13 cellular contexts compared by ENCODE assay signal in the genomic region with DNA sequence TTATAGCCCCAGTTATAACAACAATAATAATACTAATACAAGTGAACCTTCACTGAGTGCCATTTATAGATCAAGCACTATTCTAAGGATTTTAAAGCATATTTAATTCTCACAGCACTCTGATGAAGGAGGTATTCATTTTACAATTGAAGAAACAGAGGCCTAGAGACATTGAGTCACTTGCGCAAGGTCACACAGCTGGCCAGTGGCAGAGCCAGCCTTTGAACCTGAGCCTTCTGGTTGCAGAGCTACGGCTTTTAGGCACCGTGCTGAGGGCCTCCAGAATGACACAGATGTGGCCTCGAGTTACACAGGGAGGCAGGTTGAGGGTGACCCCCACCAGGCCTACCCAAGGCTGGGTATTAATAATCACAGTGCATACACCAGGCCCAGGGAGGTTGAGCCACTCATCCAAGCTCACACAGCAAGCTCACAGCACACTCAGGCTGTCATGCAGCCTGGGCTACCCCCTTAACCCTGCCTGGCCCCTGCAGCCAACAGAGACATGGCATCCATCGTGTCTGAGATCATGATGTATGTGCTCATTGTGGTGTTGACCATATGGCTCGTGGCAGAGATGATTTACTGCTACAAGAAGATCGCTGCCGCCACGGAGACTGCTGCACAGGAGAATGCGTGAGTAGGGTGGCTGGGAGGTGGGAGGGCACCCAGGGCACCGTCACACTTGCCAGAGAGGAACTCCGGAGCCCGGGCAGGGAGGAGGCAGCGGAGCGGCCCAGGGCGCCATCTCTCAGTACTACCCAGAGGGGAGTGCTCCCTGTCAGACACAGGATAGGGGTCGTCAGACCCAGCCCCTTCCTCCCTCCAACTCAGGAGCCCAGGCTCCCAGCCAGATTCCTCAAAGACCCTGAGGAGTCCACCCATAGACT. TPM values are rescaled to one million over a fixed set of nuclear protein-coding genes. Genes with fewer than 3 reads are reported as not detected.
DNase-seq lines count a peak whose midpoint lies in the region; ATAC-seq, FAIRE-seq and TF ChIP-seq lines count a peak whose summit lies in the region.
"Had no signal": no experiment of that assay in that cellular context is flagged by ENCODE, and none has a peak within 500 bp of the region (broad histone marks: within the 10 kb centered on the region; RNA-seq: fewer than 3 reads in every experiment).

No MANE protein-coding gene starts in this region.

- no peaks in the 10 kb centered on the region for H3K36me3 Mint-ChIP-seq in activated B cell treated with CpG ODN at 0.5 μM for 24 hours (ENCODE audit: low read depth)
- no peaks in the 10 kb centered on the region for H3K36me3 Mint-ChIP-seq in naive B cell

- TF ChIP-seq CTCF in AG10803 (conservative IDR thresholded peaks at IDR 0.05; ENCODE audit: low read length) (no peak), activated B cell treated with CpG ODN at 0.5 μM for 24 hours (IDR thresholded peaks at IDR 0.05) (no peak), D721Med (IDR thresholded peaks at IDR 0.05; ENCODE audit: insufficient read depth, missing control alignments) (no peak), coronary artery (IDR thresholded peaks at IDR 0.05) (no peak)

- H3K9me3 Mint-ChIP-seq in activated B cell treated with CpG ODN at 0.5 μM for 24 hours: no peaks in the 10 kb centered on the region
- no peaks in the 10 kb centered on the region for H3K9me3 Mint-ChIP-seq in naive B cell
- H3K9me3 Mint-ChIP-seq: activated CD4-positive, alpha-beta memory T cell treated with anti-CD3 and anti-CD28 coated beads, Interleukin-2, amount 10 ng/mL, durations not matched to agents 7 days and 5 days had no signal

- H3K4me3 ChIP-seq in AG10803 (ENCODE audit: low read length) (no peak overlapping the region), coronary artery (no peak overlapping the region)
- H3K4me3 ChIP-seq: GM23248, prostate gland had no signal

- H3K27ac Mint-ChIP-seq in activated B cell treated with CpG ODN at 0.5 μM for 24 hours (no peak overlapping the region), naive B cell (peak overlapping the region in 5 of 6 donors; percentile 11 to 94 (median 53))
- H3K27ac Mint-ChIP-seq: activated CD4-positive, alpha-beta memory T cell treated with anti-CD3 and anti-CD28 coated beads, Interleukin-2, amount 10 ng/mL, durations not matched to agents 7 days and 5 days had no signal

- H3K27me3 Mint-ChIP-seq in activated B cell treated with CpG ODN at 0.5 μM for 24 hours (no peaks in the 10 kb centered on the region), naive B cell (peaks cover 0 to 35% (median 0%) of the 10 kb centered on the region in 3 donors)

- POLR2A ChIA-PET in activated B cell treated with CpG ODN at 0.5 μM for 24 hours (lab: Charles Lee): interaction anchor here (0.7 to 0.9 kb wide), 3 partner anchors 9 to 1014 kb away, joined by 3 to 5 read pairs (median 3); no protein-coding TSS in a partner anchor

- CTCF ChIA-PET in activated B cell treated with CpG ODN at 0.5 μM for 24 hours (lab: Charles Lee): interaction anchor here (0.9 to 2.0 kb wide), 2 partner anchors 8 to 98 kb away, joined by 3 to 6 read pairs; no protein-coding TSS in a partner anchor

- intact Hi-C loops in activated B cell treated with CpG ODN at 0.5 μM for 24 hours (cut with micrococcal nuclease): no loop called here

- FAIRE-seq in GM12892 (lab: Jason Lieb, UNC): peak; percentile 42
- no peak for FAIRE-seq in D721Med (lab: Jason Lieb, UNC)
- FAIRE-seq: keratinocyte had no signal

- peak overlapping the region in 1 of 2 donors; percentile 77 for H3K27ac ChIP-seq in coronary artery
- H3K27ac ChIP-seq: GM23248, prostate gland had no signal

- H3K4me3 Mint-ChIP-seq in activated B cell treated with CpG ODN at 0.5 μM for 24 hours: peak overlapping the region; percentile 52
- H3K4me3 Mint-ChIP-seq in naive B cell: peak overlapping the region; percentile 71 to 85 (median 82)
- H3K4me3 Mint-ChIP-seq: activated CD4-positive, alpha-beta memory T cell treated with anti-CD3 and anti-CD28 coated beads, Interleukin-2, amount 10 ng/mL, durations not matched to agents 7 days and 5 days had no signal

- H3K4me1 Mint-ChIP-seq in activated B cell treated with CpG ODN at 0.5 μM for 24 hours (peaks cover 41% of the 10 kb centered on the region), naive B cell (peaks cover 36 to 50% (median 41%) of the 10 kb centered on the region in 3 donors)

- peak; percentile 49 for ATAC-seq in activated B cell treated with CpG ODN at 0.5 μM for 24 hours (ENCODE audit: low read depth)
- peak; percentile 51 to 70 for ATAC-seq in naive B cell (ENCODE audit: low read depth in 2 of 2)
- no peak for ATAC-seq in GM18867 (IDR thresholded peaks at IDR 0.05; ENCODE audit: unreplicated experiment)
- ATAC-seq in HG02981 (IDR thresholded peaks at IDR 0.05; ENCODE audit: unreplicated experiment): no peak

- DNase-seq in AG10803 (ENCODE audit: low read depth): peak; percentile 32
- no peak for DNase-seq in GM12892 (ENCODE audit: insufficient read length)
- DNase-seq in activated B cell treated with CpG ODN at 0.5 μM for 24 hours: no peak
- no peak for DNase-seq in naive B cell
- DNase-seq in D721Med (ENCODE audit: insufficient read length, low spot score): no peak
- no peak for DNase-seq in coronary artery (ENCODE audit: low spot score)
- DNase-seq: activated CD4-positive, alpha-beta memory T cell treated with anti-CD3 and anti-CD28 coated beads, Interleukin-2, amount 10 ng/mL, durations not matched to agents 7 days and 5 days; GM23248; NCI-H1092 treated with DMSO at 0.1 percent for 48 hours had no signal

- TF ChIP-seq POLR2A in GM12892 (IDR thresholded peaks at IDR 0.05; ENCODE audit: low read depth, low read length): no peak

RNA-seq across cellular contexts. Expression of gene HPN, which starts 2.7 kb away (rescaled TPM):
- not detected for polyA plus RNA-seq in GM12892 (2012; ENCODE audit: missing spikeins)
- total RNA-seq in activated B cell treated with CpG ODN at 0.5 μM for 24 hours: not detected in 2 replicates
- not detected for polyA plus RNA-seq in naive B cell (ENCODE audit: low read depth in 6 of 6)
- total RNA-seq: activated CD4-positive, alpha-beta memory T cell treated with anti-CD3 and anti-CD28 coated beads, Interleukin-2, amount 10 ng/mL, durations not matched to agents 7 days and 5 days; GM23248 had no signal
- polyA plus RNA-seq: GM23248, keratinocyte had no signal

RNA-seq across cellular contexts. Expression of gene SCN1B, which starts 8.6 kb away (rescaled TPM):
- polyA plus RNA-seq in GM12892 (2012; ENCODE audit: missing spikeins): 0.40 TPM
- 0.34 and 0.47 TPM in 2 replicates for total RNA-seq in activated B cell treated with CpG ODN at 0.5 μM for 24 hours
- under 1 TPM in 4 of 6 donors, not detected in 2; 0.06 to 0.36 (median 0.28) TPM for polyA plus RNA-seq in naive B cell (ENCODE audit: low read depth in 6 of 6)

RNA-seq across cellular contexts. Expression of gene GRAMD1A, which starts 38.7 kb away (rescaled TPM):
- 44.0 TPM for polyA plus RNA-seq in GM12892 (2012; ENCODE audit: missing spikeins)
- total RNA-seq in activated B cell treated with CpG ODN at 0.5 μM for 24 hours: 52.9 and 54.4 TPM in 2 replicates
- 10 to 100 TPM; 10.4 to 29.3 (median 12.3) TPM for polyA plus RNA-seq in naive B cell (ENCODE audit: low read depth in 6 of 6)

Comparison
In these comparisons a context has a peak if more than half of its experiments do, and no peak if none do; other contexts are left out.
1. ATAC-seq: peak in activated B cell treated with CpG ODN at 0.5 μM for 24 hours (single experiment) and naive B cell (2 of 2); none in GM18867 (single experiment) and HG02981 (single experiment).